8 cellular contexts compared by ENCODE assay signal in the genomic region with DNA sequence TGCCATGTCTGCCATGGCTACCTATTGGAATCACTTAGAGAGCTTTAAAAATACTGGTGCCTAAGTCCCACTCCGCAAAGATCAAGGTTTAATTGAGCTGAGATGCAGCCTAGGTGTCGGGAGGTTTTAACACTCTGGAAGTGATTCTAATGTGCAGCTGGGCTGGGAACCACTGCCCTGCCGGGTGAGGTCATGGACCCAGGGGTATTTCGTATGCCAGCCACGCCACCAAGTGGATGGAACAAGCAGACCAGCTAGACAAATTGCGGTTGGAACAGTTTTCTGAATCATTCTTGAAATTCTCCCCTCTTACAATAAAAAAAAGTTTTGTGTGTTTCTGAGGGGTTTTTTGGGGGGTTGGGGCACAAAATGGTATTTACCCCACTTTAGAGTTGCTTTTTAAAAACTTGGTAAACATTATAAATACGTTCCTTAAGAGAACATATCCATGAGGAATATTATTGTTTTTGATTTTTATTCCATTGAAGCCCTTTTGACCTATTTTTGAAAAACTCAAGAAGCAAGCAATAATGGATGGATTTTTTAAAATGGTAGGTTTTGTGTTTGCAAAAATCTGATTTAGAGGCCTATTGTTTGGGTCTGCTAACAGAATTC.
DNase-seq lines count a peak whose midpoint lies in the region; ATAC-seq, FAIRE-seq and TF ChIP-seq lines count a peak whose summit lies in the region.

No MANE protein-coding gene starts in this region.

- WGBS in small intestine, 3 donors: 4 to 7% (median 7%) methylated on average over 7 of the region's 7 CpGs

- H3K36me3 ChIP-seq in small intestine (ENCODE audit: control insufficient read depth in 2 of 2, insufficient read depth in 2 of 2, low read length in 2 of 2): no peaks in the 10 kb centered on the region

- intact Hi-C loops in left ventricle myocardium superior (cut with micrococcal nuclease): loop anchor here (2.0 to 10.0 kb wide), 2 partner anchors 154 to 712 kb away; no protein-coding TSS in a partner anchor

- no peak overlapping the region for H3K4me3 Mint-ChIP-seq in mesothelial cell of epicardium

- no peaks in the 10 kb centered on the region for H3K36me3 Mint-ChIP-seq in mesothelial cell of epicardium

- peak; percentile 85 for TF ChIP-seq RAD21 in Ishikawa (IDR thresholded peaks at IDR 0.05; ENCODE audit: low read depth)

- no peak for TF ChIP-seq CTCF in mesothelial cell of epicardium (IDR thresholded peaks at IDR 0.05; ENCODE audit: unreplicated experiment)

- H3K27ac Mint-ChIP-seq in mesothelial cell of epicardium: no peak overlapping the region

- no peak overlapping the region for H3K27ac ChIP-seq in small intestine (ENCODE audit: low read depth in 1 of 2, low read length in 1 of 2)

- H3K27me3 ChIP-seq in small intestine (ENCODE audit: control insufficient read depth in 2 of 2, insufficient read depth in 2 of 2, low read length in 2 of 2): peaks cover 0 to 2% of the 10 kb centered on the region in 2 donors

- no peak for TF ChIP-seq EP300 in Ishikawa (IDR thresholded peaks at IDR 0.05; ENCODE audit: borderline replicate concordance)

- H3K4me1 Mint-ChIP-seq in mesothelial cell of epicardium: no peaks in the 10 kb centered on the region

- ATAC-seq in GM21576 (IDR thresholded peaks at IDR 0.05; ENCODE audit: unreplicated experiment): peak; percentile 68
- peak; percentile 91 for ATAC-seq in left ventricle myocardium superior

- H3K4me3 ChIP-seq in small intestine (ENCODE audit: low read depth in 1 of 2, low read length in 2 of 2): no peak overlapping the region

- no peaks in the 10 kb centered on the region for H3K9me3 Mint-ChIP-seq in mesothelial cell of epicardium

- FAIRE-seq in small intestine (lab: Jason Lieb, UNC): peak; percentile 33

- peak; percentile 42 for DNase-seq in GDM1 (lab: John Stamatoyannopoulos, UW)
- DNase-seq in RPMI7951 (ENCODE audit: low read depth): peak; percentile 60
- peak; percentile 10 for DNase-seq in activated naive CD8-positive, alpha-beta T cell treated with anti-CD3 and anti-CD28 coated beads, Interleukin-2, amount 50 U/mL, for 16 hours (ENCODE audit: low read depth, low spot score)
- peak; percentile 74 for DNase-seq in left ventricle myocardium superior
- DNase-seq in small intestine: peak; percentile 71
- no peak for DNase-seq in mesothelial cell of epicardium (ENCODE audit: low spot score in 2 of 2, unreplicated experiment in 2 of 2)

- H3K27me3 Mint-ChIP-seq in mesothelial cell of epicardium (ENCODE audit: low read depth): peaks cover 11% of the 10 kb centered on the region

- H3K4me1 ChIP-seq in small intestine (ENCODE audit: control insufficient read depth in 2 of 2, insufficient read depth in 1 of 2, low read depth in 1 of 2, low read length in 1 of 2): no peaks in the 10 kb centered on the region

- H3K9me3 ChIP-seq in small intestine (ENCODE audit: control insufficient read depth, low read depth): no peaks in the 10 kb centered on the region

TF ChIP-seq in Ishikawa, 13 proteins besides CTCF, POLR2A, EP300 and RAD21:
- no peak for TF ChIP-seq NFIC (IDR thresholded peaks at IDR 0.05)
- peak; percentile 13; the same call in 1 of the 2 replicates for TF ChIP-seq TEAD4 (IDR thresholded peaks at IDR 0.05)
- TF ChIP-seq YY1 (IDR thresholded peaks at IDR 0.05; ENCODE audit: low read depth): no peak

Comparison
In these comparisons a context has a peak if more than half of its experiments do, and no peak if none do; other contexts are left out.
1. DNase-seq: peak in GDM1 (single experiment), RPMI7951 (single experiment), activated naive CD8-positive, alpha-beta T cell treated with anti-CD3 and anti-CD28 coated beads, Interleukin-2, amount 50 U/mL, for 16 hours (single experiment), left ventricle myocardium superior (single experiment) and small intestine (single experiment); none in mesothelial cell of epicardium (0 of 2).